Comparison of ENCODE assay signal across 3 cellular contexts in the genomic region with DNA sequence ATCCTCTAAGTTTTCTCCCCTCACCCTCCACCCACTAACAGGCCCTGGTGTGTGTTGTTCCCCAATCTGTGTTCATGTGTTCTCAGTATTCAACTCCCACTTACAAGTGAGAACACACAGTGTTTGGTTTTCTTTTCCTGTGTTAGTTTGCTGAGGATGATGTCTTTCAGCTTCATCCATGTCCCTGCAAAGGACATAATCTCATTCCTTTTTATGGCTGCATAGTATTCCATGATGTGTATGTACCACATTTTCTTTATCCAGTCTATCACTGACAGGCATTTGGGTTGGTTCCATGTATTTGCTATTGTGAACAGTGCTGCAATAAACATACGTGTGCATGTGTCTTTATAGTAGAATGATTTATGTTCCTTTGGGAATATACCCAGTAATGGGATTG. TPM values are rescaled to one million over a fixed set of nuclear protein-coding genes. Genes with fewer than 3 reads are reported as not detected.
"Had no signal": no experiment of that assay in that cellular context is flagged by ENCODE, and none has a peak within 500 bp of the region (broad histone marks: within the 10 kb centered on the region; RNA-seq: fewer than 3 reads in every experiment).

No MANE protein-coding gene starts in this region.

RNA-seq across cellular contexts. Expression of gene LRRC63, which starts 3.0 kb away (rescaled TPM):
- total RNA-seq: LHCN-M2, M059J, MCF 10A had no signal

RNA-seq across cellular contexts. Expression of gene LCP1, which starts 32.8 kb away (rescaled TPM):
- total RNA-seq: LHCN-M2 had no signal
